ENCODE assay signal across 8 cellular contexts in the genomic region with DNA sequence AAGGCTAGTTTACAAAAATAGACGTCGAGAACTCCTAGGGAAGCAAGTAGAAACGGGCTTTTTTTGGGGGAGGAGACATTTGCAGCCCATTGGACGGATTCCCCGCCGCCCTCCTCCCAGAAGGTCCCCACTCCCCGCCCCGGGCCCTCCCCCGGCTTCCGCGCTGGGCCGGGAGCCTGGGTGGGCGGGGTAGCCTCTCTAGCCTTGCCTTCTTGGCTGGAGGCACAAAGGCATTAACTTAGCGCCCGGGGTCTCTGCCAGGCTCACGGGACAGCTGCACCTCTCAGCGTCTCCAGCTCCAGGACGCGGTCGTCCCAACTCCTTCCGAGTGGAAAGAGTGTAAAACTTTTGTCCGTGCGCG. TPM values are rescaled to one million over a fixed set of nuclear protein-coding genes. Genes with fewer than 3 reads are reported as not detected.
DNase-seq lines count a peak whose midpoint lies in the region; ATAC-seq and TF ChIP-seq lines count a peak whose summit lies in the region.

A gene with protein sequence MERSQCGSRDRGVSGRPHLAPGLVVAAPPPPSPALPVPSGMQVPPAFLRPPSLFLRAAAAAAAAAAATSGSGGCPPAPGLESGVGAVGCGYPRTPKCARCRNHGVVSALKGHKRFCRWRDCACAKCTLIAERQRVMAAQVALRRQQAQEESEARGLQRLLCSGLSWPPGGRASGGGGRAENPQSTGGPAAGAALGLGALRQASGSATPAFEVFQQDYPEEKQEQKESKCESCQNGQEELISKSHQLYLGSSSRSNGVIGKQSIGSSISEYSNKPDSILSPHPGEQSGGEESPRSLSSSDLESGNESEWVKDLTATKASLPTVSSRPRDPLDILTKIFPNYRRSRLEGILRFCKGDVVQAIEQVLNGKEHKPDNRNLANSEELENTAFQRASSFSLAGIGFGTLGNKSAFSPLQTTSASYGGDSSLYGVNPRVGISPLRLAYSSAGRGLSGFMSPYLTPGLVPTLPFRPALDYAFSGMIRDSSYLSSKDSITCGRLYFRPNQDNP (plus strand): TSS at position 236 of the 361 bp plus-strand sequence. CDS start 242 bp downstream, outside the sequence.

- ATAC-seq in natural killer cell treated with Interleukin-12 subunit alpha and Interleukin-12 subunit beta and Interleukin-15 and Interleukin-18, amount 100 ng/mL, for 72 hours: peak in 1 of 2 donors; percentile 46
- ATAC-seq in natural killer cell (no peak), HG03571 (IDR thresholded peaks at IDR 0.05; ENCODE audit: unreplicated experiment) (peak; percentile 26), memory B cell (ENCODE audit: low read depth) (peak; percentile 31), HG03457 (IDR thresholded peaks at IDR 0.05; ENCODE audit: unreplicated experiment) (no peak)

- H3K9me3 ChIP-seq in subcutaneous abdominal adipose tissue (ENCODE audit: control insufficient read depth in 5 of 5, low read length in 5 of 5): no peaks in the 10 kb centered on the region

- no peaks in the 10 kb centered on the region for H3K36me3 Mint-ChIP-seq in natural killer cell treated with Interleukin-12 subunit alpha and Interleukin-12 subunit beta and Interleukin-15 and Interleukin-18, amount 100 ng/mL, for 72 hours
- H3K36me3 Mint-ChIP-seq in natural killer cell (no peaks in the 10 kb centered on the region), memory B cell (no peaks in the 10 kb centered on the region)

- H3K27ac Mint-ChIP-seq in natural killer cell treated with Interleukin-12 subunit alpha and Interleukin-12 subunit beta and Interleukin-15 and Interleukin-18, amount 100 ng/mL, for 72 hours: no peak within 1 kb of the TSS
- no peak within 1 kb of the TSS for H3K27ac Mint-ChIP-seq in natural killer cell
- no peak within 1 kb of the TSS for H3K27ac Mint-ChIP-seq in memory B cell

- peak within 1 kb of the TSS; percentile 38 to 79 (median 66) for H3K9ac ChIP-seq in subcutaneous abdominal adipose tissue (ENCODE audit: low read length in 5 of 5)

- peak within 1 kb of the TSS; percentile 65 to 97 (median 80) for H3K4me3 ChIP-seq in subcutaneous abdominal adipose tissue (ENCODE audit: low read depth in 1 of 5, low read length in 5 of 5)

- H3K4me3 Mint-ChIP-seq in natural killer cell treated with Interleukin-12 subunit alpha and Interleukin-12 subunit beta and Interleukin-15 and Interleukin-18, amount 100 ng/mL, for 72 hours: peak within 1 kb of the TSS; percentile 26
- no peak within 1 kb of the TSS for H3K4me3 Mint-ChIP-seq in natural killer cell
- H3K4me3 Mint-ChIP-seq in memory B cell: peak within 1 kb of the TSS; percentile 55

- peak within 1 kb of the TSS; percentile 93 for H3K27ac ChIP-seq in subcutaneous abdominal adipose tissue (ENCODE audit: low read depth, low read length)

- H3K27me3 Mint-ChIP-seq in natural killer cell treated with Interleukin-12 subunit alpha and Interleukin-12 subunit beta and Interleukin-15 and Interleukin-18, amount 100 ng/mL, for 72 hours: peaks cover 23 to 50% of the 10 kb centered on the region in 2 donors
- H3K27me3 Mint-ChIP-seq in natural killer cell (ENCODE audit: low read depth in 2 of 2) (peaks cover 17 to 33% of the 10 kb centered on the region in 2 donors), memory B cell (peaks cover 11% of the 10 kb centered on the region)

- no peaks in the 10 kb centered on the region for H3K9me3 Mint-ChIP-seq in natural killer cell treated with Interleukin-12 subunit alpha and Interleukin-12 subunit beta and Interleukin-15 and Interleukin-18, amount 100 ng/mL, for 72 hours
- no peaks in the 10 kb centered on the region for H3K9me3 Mint-ChIP-seq in natural killer cell
- H3K9me3 Mint-ChIP-seq in memory B cell: no peaks in the 10 kb centered on the region

- peaks cover 0 to 7% (median 0%) of the 10 kb centered on the region in 5 donors for H3K27me3 ChIP-seq in subcutaneous abdominal adipose tissue (ENCODE audit: control insufficient read depth in 5 of 5, insufficient read depth in 4 of 5, low read length in 5 of 5)

- no peaks in the 10 kb centered on the region for H3K36me3 ChIP-seq in subcutaneous abdominal adipose tissue (ENCODE audit: control insufficient read depth in 5 of 5, insufficient read depth in 5 of 5, low read length in 5 of 5)

- H3K4me1 Mint-ChIP-seq in natural killer cell treated with Interleukin-12 subunit alpha and Interleukin-12 subunit beta and Interleukin-15 and Interleukin-18, amount 100 ng/mL, for 72 hours (ENCODE audit: low read depth in 2 of 2): peaks cover 3 to 5% of the 10 kb centered on the region in 2 donors
- H3K4me1 Mint-ChIP-seq in natural killer cell (no peaks in the 10 kb centered on the region), memory B cell (peaks cover 4% of the 10 kb centered on the region)

- DNase-seq in natural killer cell treated with Interleukin-12 subunit alpha and Interleukin-12 subunit beta and Interleukin-15 and Interleukin-18, amount 100 ng/mL, for 72 hours (ENCODE audit: low spot score): no peak
- no peak for DNase-seq in natural killer cell
- peak; percentile 39 for DNase-seq in SKM-1 (lab: John Stamatoyannopoulos, UW; ENCODE audit: unreplicated experiment)
- peak; percentile 28 for DNase-seq in epidermal melanocyte (ENCODE audit: insufficient read length, low spot score)
- no peak for DNase-seq in memory B cell (ENCODE audit: low spot score in 2 of 2)

- peaks cover 0 to 29% (median 20%) of the 10 kb centered on the region in 5 donors for H3K4me1 ChIP-seq in subcutaneous abdominal adipose tissue (ENCODE audit: control insufficient read depth in 5 of 5, insufficient read depth in 5 of 5, low read length in 5 of 5)

- no peak for TF ChIP-seq CTCF in natural killer cell (IDR thresholded peaks at IDR 0.05)

- intact Hi-C loops in natural killer cell (cut with micrococcal nuclease): no loop called here

RNA-seq across cellular contexts. Expression of the gene that starts here (rescaled TPM):
- not detected for total RNA-seq in natural killer cell treated with Interleukin-12 subunit alpha and Interleukin-12 subunit beta and Interleukin-15 and Interleukin-18, amount 100 ng/mL, for 72 hours
- total RNA-seq in natural killer cell: not detected

Comparison
In these comparisons a context has a peak if more than half of its experiments do, and no peak if none do; other contexts are left out.
1. ATAC-seq: peak in HG03571 (single experiment) and memory B cell (single experiment); none in natural killer cell (0 of 3) and HG03457 (single experiment).
2. DNase-seq: peak in SKM-1 (single experiment) and epidermal melanocyte (single experiment); none in natural killer cell treated with Interleukin-12 subunit alpha and Interleukin-12 subunit beta and Interleukin-15 and Interleukin-18, amount 100 ng/mL, for 72 hours (single experiment), natural killer cell (single experiment) and memory B cell (0 of 2).